17 cellular contexts compared by ENCODE assay signal in genomic region chr5:14359069-14360043, GRCh38.
DNase-seq lines count a peak whose midpoint lies in the region; ATAC-seq and TF ChIP-seq lines count a peak whose summit lies in the region.
"Had no signal": no experiment of that assay in that cellular context is flagged by ENCODE, and none has a peak within 500 bp of the region (broad histone marks: within the 10 kb centered on the region; RNA-seq: fewer than 3 reads in every experiment).

No MANE protein-coding gene starts in this region.

- TF ChIP-seq CTCF in chondrocyte (IDR thresholded peaks at IDR 0.05) (no peak), esophagus muscularis mucosa (IDR thresholded peaks at IDR 0.05) (no peak)

- no peak overlapping the region for H3K4me3 Mint-ChIP-seq in stimulated activated naive CD8-positive, alpha-beta T cell treated with anti-CD3 and anti-CD28 coated beads, Interleukin-15, amount 100 ng/mL, for 72 hours
- H3K4me3 Mint-ChIP-seq in chondrocyte (ENCODE audit: unreplicated experiment) (no peak overlapping the region), memory B cell (no peak overlapping the region)

- peak; percentile 29 for ATAC-seq in stimulated activated naive CD8-positive, alpha-beta T cell treated with anti-CD3 and anti-CD28 coated beads, Interleukin-15, amount 100 ng/mL, for 72 hours
- no peak for ATAC-seq in stimulated activated naive CD8-positive, alpha-beta T cell treated with anti-CD3 and anti-CD28 coated beads, Interleukin-15, Interleukin-2, amounts not matched to agents 100 U/mL and 50 U/mL, for 24 hours
- ATAC-seq in memory B cell (ENCODE audit: low read depth): no peak
- no peak for ATAC-seq in GM19397 (IDR thresholded peaks at IDR 0.05; ENCODE audit: unreplicated experiment)

- no peak for DNase-seq in stimulated activated naive CD8-positive, alpha-beta T cell treated with anti-CD3 and anti-CD28 coated beads, Interleukin-15, amount 100 ng/mL, for 72 hours
- no peak for DNase-seq in stimulated activated naive CD8-positive, alpha-beta T cell treated with anti-CD3 and anti-CD28 coated beads, Interleukin-15, Interleukin-2, amounts not matched to agents 100 U/mL and 50 U/mL, for 24 hours
- DNase-seq in chondrocyte (ENCODE audit: low spot score) (no peak), memory B cell (ENCODE audit: low spot score in 2 of 2) (no peak), esophagus muscularis mucosa (ENCODE audit: extremely low spot score) (no peak), DMS53 treated with DMSO at 0.1 percent for 48 hours (lab: John Stamatoyannopoulos, UW; ENCODE audit: unreplicated experiment) (no peak), NCI-H510A treated with DMSO at 0.1 percent for 48 hours (lab: John Stamatoyannopoulos, UW) (no peak)
- DNase-seq: 8988T, KG1, NCI-H1417 treated with DMSO at 0.1 percent for 48 hours, NCI-H2029, NCI-H2171, NCI-H446, NCI-H748 treated with DMSO at 0.1 percent for 48 hours, RPMI8226, SIG-M5 had no signal

- H3K27ac Mint-ChIP-seq in stimulated activated naive CD8-positive, alpha-beta T cell treated with anti-CD3 and anti-CD28 coated beads, Interleukin-15, amount 100 ng/mL, for 72 hours: peak overlapping the region in 1 of 2 donors; percentile 77
- H3K27ac Mint-ChIP-seq in chondrocyte (ENCODE audit: unreplicated experiment) (peak overlapping the region; percentile 59), memory B cell (peak overlapping the region; percentile 67)

- H3K27me3 Mint-ChIP-seq in stimulated activated naive CD8-positive, alpha-beta T cell treated with anti-CD3 and anti-CD28 coated beads, Interleukin-15, amount 100 ng/mL, for 72 hours: no peaks in the 10 kb centered on the region
- H3K27me3 Mint-ChIP-seq in chondrocyte (ENCODE audit: low read depth) (no peaks in the 10 kb centered on the region), memory B cell (no peaks in the 10 kb centered on the region)

- H3K4me1 Mint-ChIP-seq in stimulated activated naive CD8-positive, alpha-beta T cell treated with anti-CD3 and anti-CD28 coated beads, Interleukin-15, amount 100 ng/mL, for 72 hours: peaks cover 13% of the 10 kb centered on the region
- H3K4me1 Mint-ChIP-seq in chondrocyte (ENCODE audit: low read depth): peaks cover 32% of the 10 kb centered on the region
- peaks cover 9% of the 10 kb centered on the region for H3K4me1 Mint-ChIP-seq in memory B cell

- 91% methylated on average over 23 of the region's 27 CpGs for WGBS in esophagus muscularis mucosa

- H3K27ac ChIP-seq in esophagus muscularis mucosa (replicated peaks in 1 of 4): no peak overlapping the region

- intact Hi-C loops in esophagus muscularis mucosa (cut with DNase I): loop anchor here (10.0 kb wide), 2 partner anchors 255 to 295 kb away; no protein-coding TSS in a partner anchor

- no peaks in the 10 kb centered on the region for H3K9me3 Mint-ChIP-seq in stimulated activated naive CD8-positive, alpha-beta T cell treated with anti-CD3 and anti-CD28 coated beads, Interleukin-15, amount 100 ng/mL, for 72 hours
- H3K9me3 Mint-ChIP-seq in chondrocyte (ENCODE audit: low read depth) (no peaks in the 10 kb centered on the region), memory B cell (no peaks in the 10 kb centered on the region)

- H3K27me3 ChIP-seq in esophagus muscularis mucosa: no peaks in the 10 kb centered on the region

- no peak for TF ChIP-seq POLR2A in esophagus muscularis mucosa (IDR thresholded peaks at IDR 0.05; ENCODE audit: low read depth)

- H3K36me3 Mint-ChIP-seq in chondrocyte (ENCODE audit: low read depth) (peaks cover 35% of the 10 kb centered on the region), memory B cell (peaks cover 40% of the 10 kb centered on the region)

- H3K4me1 ChIP-seq in esophagus muscularis mucosa: peaks cover 16 to 38% (median 28%) of the 10 kb centered on the region in 4 donors

- H3K4me3 ChIP-seq in esophagus muscularis mucosa: no peak overlapping the region

- TF ChIP-seq EP300 in esophagus muscularis mucosa (IDR thresholded peaks at IDR 0.05): no peak

- peaks cover 10 to 65% (median 57%) of the 10 kb centered on the region in 4 donors for H3K36me3 ChIP-seq in esophagus muscularis mucosa

- H3K9me3 ChIP-seq in esophagus muscularis mucosa: no peaks in the 10 kb centered on the region
